In the genomic region with DNA sequence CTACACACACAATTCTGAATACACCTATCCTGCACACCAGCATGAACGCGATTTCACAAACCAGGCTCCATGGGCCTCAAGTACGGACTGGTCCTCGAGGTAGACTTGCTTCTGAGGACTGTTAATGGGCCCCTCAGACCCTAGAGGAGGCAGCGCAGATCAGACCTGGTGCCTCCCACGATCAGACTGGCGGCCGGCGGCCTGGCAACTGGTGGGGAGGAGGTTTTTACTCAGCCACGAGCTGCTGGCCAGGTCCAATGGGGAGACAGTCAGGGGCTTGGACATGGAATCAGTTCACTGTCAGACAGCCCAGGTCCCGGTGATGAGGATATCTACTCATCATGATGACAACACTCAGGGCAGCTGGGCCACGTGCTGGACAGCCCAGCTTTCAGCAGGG, we compare ENCODE assay signal across 17 cellular contexts. TPM values are rescaled to one million over a fixed set of nuclear protein-coding genes. Genes with fewer than 3 reads are reported as not detected.
DNase-seq lines count a peak whose midpoint lies in the region; ATAC-seq and TF ChIP-seq lines count a peak whose summit lies in the region.
"Had no signal": no experiment of that assay in that cellular context is flagged by ENCODE, and none has a peak within 500 bp of the region (broad histone marks: within the 10 kb centered on the region; RNA-seq: fewer than 3 reads in every experiment).

No MANE protein-coding gene starts in this region.

- POLR2A ChIA-PET in Caco-2 (lab: Charles Lee): no interaction called here

- DNase-seq in AG20443 (ENCODE audit: low spot score) (peak; percentile 7), Caco-2 (no peak), glutamatergic neuron (no peak), osteoblast (ENCODE audit: insufficient read length, low spot score, missing footprints) (peak; percentile 35), natural killer cell (no peak)
- DNase-seq: CD8-positive, alpha-beta T cell; COR-L47; DMS53; GOT3; HFFc6; KBM-7 had no signal

- H2AFZ ChIP-seq in osteoblast (ENCODE audit: low read length): no peak overlapping the region

- H3K9me3 Mint-ChIP-seq in Caco-2 (ENCODE audit: unreplicated experiment) (no peaks in the 10 kb centered on the region), glutamatergic neuron (ENCODE audit: unreplicated experiment) (peaks cover 2% of the 10 kb centered on the region), natural killer cell (no peaks in the 10 kb centered on the region)
- H3K9me3 Mint-ChIP-seq: CD8-positive, alpha-beta T cell; HFFc6 had no signal

- TF ChIP-seq CTCF in Caco-2 (IDR thresholded peaks at IDR 0.05; ENCODE audit: insufficient read depth in 1 of 2, low read depth in 1 of 2, low read length in 1 of 2, severe bottlenecking in 1 of 2, unreplicated experiment in 1 of 2) (no peak), glutamatergic neuron (IDR thresholded peaks at IDR 0.05; ENCODE audit: partially characterized antibody, unreplicated experiment) (no peak), osteoblast (IDR thresholded peaks at IDR 0.05; ENCODE audit: extremely low read depth, low read depth, low read length) (no peak), natural killer cell (IDR thresholded peaks at IDR 0.05) (no peak)

- H3K4me3 ChIP-seq in Caco-2 (ENCODE audit: low read depth, low read length) (no peak overlapping the region), osteoblast (ENCODE audit: insufficient read depth, low read length) (no peak overlapping the region)
- H3K4me3 ChIP-seq: A549, HAP-1 had no signal

- no peaks in the 10 kb centered on the region for H4K20me1 ChIP-seq in osteoblast (ENCODE audit: insufficient read depth, low read length)

- H3K4me1 ChIP-seq in Caco-2 (peaks cover 8% of the 10 kb centered on the region), osteoblast (ENCODE audit: insufficient read depth, low read length) (no peaks in the 10 kb centered on the region)

- BruUV-seq in Caco-2 (replicated peaks; lab: Mats Ljungman, UMichigan): no TSS peak

- ATAC-seq in HG02642 (IDR thresholded peaks at IDR 0.05; ENCODE audit: poor library complexity, unreplicated experiment): no peak
- no peak for ATAC-seq in natural killer cell
- no peak for ATAC-seq in GM18505 (IDR thresholded peaks at IDR 0.05; ENCODE audit: unreplicated experiment)
- ATAC-seq: A549; CD8-positive, alpha-beta T cell had no signal

- peak overlapping the region; percentile 26 for H3K27ac Mint-ChIP-seq in Caco-2 (ENCODE audit: unreplicated experiment)
- peak overlapping the region; percentile 12 for H3K27ac Mint-ChIP-seq in glutamatergic neuron (ENCODE audit: unreplicated experiment)
- no peak overlapping the region for H3K27ac Mint-ChIP-seq in natural killer cell
- H3K27ac Mint-ChIP-seq: CD14-positive monocyte; CD8-positive, alpha-beta T cell; HFFc6 had no signal

- H3K27me3 Mint-ChIP-seq in Caco-2 (ENCODE audit: insufficient read depth, unreplicated experiment) (no peaks in the 10 kb centered on the region), glutamatergic neuron (ENCODE audit: unreplicated experiment) (peaks cover 9% of the 10 kb centered on the region), natural killer cell (ENCODE audit: low read depth in 2 of 2) (peaks cover 4 to 9% of the 10 kb centered on the region in 2 donors)

- CTCF ChIA-PET in Caco-2 (lab: Charles Lee): interaction anchor here (1.3 kb wide), 1 partner anchor 11 kb away, joined by 4 read pairs; no protein-coding TSS in a partner anchor

- intact Hi-C loops in Caco-2 (cut with micrococcal nuclease; ENCODE audit: unreplicated experiment) (no loop called here), natural killer cell (cut with micrococcal nuclease) (no loop called here)

- H3K9me3 ChIP-seq in Caco-2: no peaks in the 10 kb centered on the region
- no peaks in the 10 kb centered on the region for H3K9me3 ChIP-seq in osteoblast (ENCODE audit: low read depth, low read length)
- H3K9me3 ChIP-seq: A549, HAP-1 had no signal

- H3K36me3 ChIP-seq in Caco-2 (ENCODE audit: control insufficient read depth, insufficient read depth, low read length) (no peaks in the 10 kb centered on the region), osteoblast (ENCODE audit: insufficient read depth, low read length) (no peaks in the 10 kb centered on the region)
- H3K36me3 ChIP-seq: HAP-1 had no signal

- no peak for TF ChIP-seq POLR2A in GM18505 (IDR thresholded peaks at IDR 0.05; ENCODE audit: borderline replicate concordance, extremely low read depth, insufficient read depth, insufficient read length)

- H3K27me3 ChIP-seq in Caco-2 (replicated peaks; ENCODE audit: control insufficient read depth, insufficient read depth, low read length): no peaks in the 10 kb centered on the region
- peaks cover 2% of the 10 kb centered on the region for H3K27me3 ChIP-seq in osteoblast (ENCODE audit: insufficient read depth, low read length)

- no peaks in the 10 kb centered on the region for H3K36me3 Mint-ChIP-seq in Caco-2 (ENCODE audit: insufficient read depth, unreplicated experiment)
- no peaks in the 10 kb centered on the region for H3K36me3 Mint-ChIP-seq in glutamatergic neuron (ENCODE audit: unreplicated experiment)
- no peaks in the 10 kb centered on the region for H3K36me3 Mint-ChIP-seq in natural killer cell
- H3K36me3 Mint-ChIP-seq: CD14-positive monocyte; CD8-positive, alpha-beta T cell had no signal

- no peaks in the 10 kb centered on the region for H3K79me2 ChIP-seq in osteoblast (ENCODE audit: insufficient read depth, low read length)

- no peak overlapping the region for H3K27ac ChIP-seq in osteoblast (ENCODE audit: low read depth, low read length)
- H3K27ac ChIP-seq: HL-60 had no signal

- H3K4me2 ChIP-seq in osteoblast (ENCODE audit: insufficient read depth, low read length): no peak overlapping the region
- H3K4me2 ChIP-seq: A549 had no signal

- no peak overlapping the region for H3K4me3 Mint-ChIP-seq in Caco-2 (ENCODE audit: unreplicated experiment)
- no peak overlapping the region for H3K4me3 Mint-ChIP-seq in glutamatergic neuron (ENCODE audit: unreplicated experiment)
- no peak overlapping the region for H3K4me3 Mint-ChIP-seq in natural killer cell
- H3K4me3 Mint-ChIP-seq: CD14-positive monocyte; CD8-positive, alpha-beta T cell; HFFc6 had no signal

- peaks cover 6% of the 10 kb centered on the region for H3K4me1 Mint-ChIP-seq in Caco-2 (ENCODE audit: low read depth, unreplicated experiment)
- H3K4me1 Mint-ChIP-seq in glutamatergic neuron (ENCODE audit: low read depth, unreplicated experiment): peaks cover 4% of the 10 kb centered on the region
- no peaks in the 10 kb centered on the region for H3K4me1 Mint-ChIP-seq in natural killer cell

RNA-seq across cellular contexts. Expression of gene RASGEF1A, which starts 47.8 kb away (rescaled TPM):
- 0.57 and 0.65 TPM in 2 replicates for total RNA-seq in Caco-2 (2022)
- 5.7 TPM for total RNA-seq in glutamatergic neuron (ENCODE audit: unreplicated experiment)
- total RNA-seq in osteoblast: 1.1 TPM in 1 of 2 replicates, not detected in the other
- 10 to 100 TPM in 2 of 3 donors, 1 to 10 TPM in 1; 9.3 to 12.9 (median 10.9) TPM for total RNA-seq in natural killer cell
- total RNA-seq: HFFc6 had no signal

RNA-seq across cellular contexts. Expression of gene FXYD4, which starts 56.8 kb away (rescaled TPM):
- total RNA-seq in Caco-2 (2022) (not detected in 2 replicates), glutamatergic neuron (ENCODE audit: unreplicated experiment) (not detected), osteoblast (not detected in 2 replicates), natural killer cell (not detected)
- total RNA-seq: CD8-positive, alpha-beta T cell; HFFc6 had no signal

Comparison
In these comparisons a context has a peak if more than half of its experiments do, and no peak if none do; other contexts are left out.
1. DNase-seq: peak in AG20443 (single experiment) and osteoblast (single experiment); none in Caco-2 (0 of 2), glutamatergic neuron (single experiment) and natural killer cell (single experiment).
2. H3K27ac Mint-ChIP-seq: peak in Caco-2 (single experiment) and glutamatergic neuron (single experiment); none in natural killer cell (0 of 2).